1 cellular context compared by ENCODE assay signal in genomic region chr13:104253063-104253680, GRCh38.
TF ChIP-seq lines count a peak whose summit lies in the region.

No MANE protein-coding gene starts in this region.

TF ChIP-seq in WTC11, 78 proteins besides CTCF, POLR2A, EP300 and RAD21 (continued from another document):
- TF ChIP-seq USF1 (CRISPR knock-in tag; IDR thresholded peaks at IDR 0.05) (no peak), CBFB (CRISPR knock-in tag; IDR thresholded peaks at IDR 0.05; ENCODE audit: low read depth) (no peak), IRF1 (CRISPR knock-in tag; IDR thresholded peaks at IDR 0.05) (no peak), ZNF532 (CRISPR knock-in tag; IDR thresholded peaks at IDR 0.05; ENCODE audit: borderline replicate concordance) (no peak), ZNF219 (CRISPR knock-in tag; IDR thresholded peaks at IDR 0.05; ENCODE audit: borderline replicate concordance) (no peak), GTF2I (CRISPR knock-in tag; conservative IDR thresholded peaks at IDR 0.05) (no peak), TCF7 (CRISPR knock-in tag; IDR thresholded peaks at IDR 0.05; ENCODE audit: low read depth) (no peak), JAZF1 (CRISPR knock-in tag; IDR thresholded peaks at IDR 0.05) (no peak)
